In genomic region chr17:34275881-34276280, GRCh38 we compare ENCODE assay signal across 16 cellular contexts. TPM values are rescaled to one million over a fixed set of nuclear protein-coding genes. Genes with fewer than 3 reads are reported as not detected.
DNase-seq lines count a peak whose midpoint lies in the region; ATAC-seq lines count a peak whose summit lies in the region.
"Had no signal": no experiment of that assay in that cellular context is flagged by ENCODE, and none has a peak within 500 bp of the region (broad histone marks: within the 10 kb centered on the region; RNA-seq: fewer than 3 reads in every experiment).

No MANE protein-coding gene starts in this region.

- no peaks in the 10 kb centered on the region for H3K27me3 ChIP-seq in neuronal stem cell (ENCODE audit: control insufficient read depth in 3 of 3, insufficient read depth in 3 of 3, low read depth in 1 of 3, low read length in 3 of 3)

- no peaks in the 10 kb centered on the region for H3K36me3 ChIP-seq in neuronal stem cell (replicated peaks in 1 of 2; ENCODE audit: control insufficient read depth in 2 of 2, insufficient read depth in 2 of 2, low read length in 2 of 2)
- H3K36me3 ChIP-seq: cardiac muscle cell had no signal

- no peak overlapping the region for H3K4me3 Mint-ChIP-seq in activated CD8-positive, alpha-beta memory T cell treated with anti-CD3 and anti-CD28 coated beads, Interleukin-2, amount 10 ng/mL, durations not matched to agents 7 days and 5 days
- H3K4me3 Mint-ChIP-seq: activated CD4-positive, alpha-beta T cell treated with anti-CD3 and anti-CD28 coated beads for 36 hours had no signal

- H4K8ac ChIP-seq in neuronal stem cell (ENCODE audit: low read depth, low read length): no peak overlapping the region

- CTCF ChIA-PET in activated CD8-positive, alpha-beta memory T cell treated with anti-CD3 and anti-CD28 coated beads, Interleukin-2, amount 10 ng/mL, durations not matched to agents 7 days and 5 days (lab: Charles Lee): no interaction called here

- H3K79me1 ChIP-seq in neuronal stem cell (ENCODE audit: low read depth, low read length): no peaks in the 10 kb centered on the region

- H3K14ac ChIP-seq in neuronal stem cell (ENCODE audit: low read length): no peak overlapping the region

- no peak overlapping the region for H3K4ac ChIP-seq in neuronal stem cell (ENCODE audit: low read length)

- no peak overlapping the region for H2BK5ac ChIP-seq in neuronal stem cell (ENCODE audit: low read length)

- H2BK12ac ChIP-seq in neuronal stem cell (ENCODE audit: low read length): no peak overlapping the region

- no peak overlapping the region for H3K4me2 ChIP-seq in neuronal stem cell (ENCODE audit: insufficient read depth, low read length, poor library complexity, severe bottlenecking)

- H3K27ac Mint-ChIP-seq in activated CD8-positive, alpha-beta memory T cell treated with anti-CD3 and anti-CD28 coated beads, Interleukin-2, amount 10 ng/mL, durations not matched to agents 7 days and 5 days: no peak overlapping the region
- H3K27ac Mint-ChIP-seq: activated CD4-positive, alpha-beta T cell treated with anti-CD3 and anti-CD28 coated beads for 36 hours had no signal

- H2AK5ac ChIP-seq in neuronal stem cell (ENCODE audit: low read depth, low read length): no peak overlapping the region

- no peak overlapping the region for H3K27ac ChIP-seq in neuronal stem cell (replicated peaks; ENCODE audit: low read length)
- H3K27ac ChIP-seq: cardiac muscle cell had no signal

- no peaks in the 10 kb centered on the region for H3K36me3 Mint-ChIP-seq in activated CD8-positive, alpha-beta memory T cell treated with anti-CD3 and anti-CD28 coated beads, Interleukin-2, amount 10 ng/mL, durations not matched to agents 7 days and 5 days

- no peak overlapping the region for H3K4me3 ChIP-seq in neuronal stem cell (ENCODE audit: low read length in 2 of 2)
- H3K4me3 ChIP-seq: cardiac muscle cell had no signal

- H2AFZ ChIP-seq in neuronal stem cell (ENCODE audit: low read length): no peak overlapping the region

- H3K23ac ChIP-seq in neuronal stem cell (ENCODE audit: low read depth, low read length, poor library complexity): no peak overlapping the region

- no peak overlapping the region for H3K9ac ChIP-seq in neuronal stem cell (ENCODE audit: low read depth, low read length, poor library complexity)

- H3K4me1 Mint-ChIP-seq in activated CD8-positive, alpha-beta memory T cell treated with anti-CD3 and anti-CD28 coated beads, Interleukin-2, amount 10 ng/mL, durations not matched to agents 7 days and 5 days: no peaks in the 10 kb centered on the region
- H3K4me1 Mint-ChIP-seq: activated CD4-positive, alpha-beta T cell treated with anti-CD3 and anti-CD28 coated beads for 36 hours had no signal

- peaks cover 0 to 2% of the 10 kb centered on the region in 2 donors for H3K4me1 ChIP-seq in neuronal stem cell (ENCODE audit: control insufficient read depth in 2 of 2, insufficient read depth in 1 of 2, low read depth in 1 of 2, low read length in 2 of 2)

- H3K18ac ChIP-seq in neuronal stem cell (ENCODE audit: low read length): no peak overlapping the region

- WGBS in neuronal stem cell (ENCODE audit: extremely low coverage in 2 of 2, insufficient read length in 2 of 2, insufficient replicate concordance in 1 of 2), 2 donors: no CpG with 5 or more reads among the region's 1 CpG

- no peak overlapping the region for H4K91ac ChIP-seq in neuronal stem cell (ENCODE audit: low read depth, low read length, poor library complexity)

- H3K9me3 ChIP-seq in neuronal stem cell (replicated peaks in 1 of 2; ENCODE audit: control insufficient read depth in 2 of 2, insufficient read depth in 1 of 2, low read depth in 1 of 2, low read length in 2 of 2): no peaks in the 10 kb centered on the region

- ATAC-seq in activated CD8-positive, alpha-beta memory T cell treated with anti-CD3 and anti-CD28 coated beads, Interleukin-2, amount 10 ng/mL, durations not matched to agents 7 days and 5 days: no peak
- ATAC-seq: activated CD4-positive, alpha-beta T cell treated with anti-CD3 and anti-CD28 coated beads for 36 hours; stimulated activated naive CD8-positive, alpha-beta T cell treated with anti-CD3 and anti-CD28 coated beads, Interleukin-15, Interleukin-2, amounts not matched to agents 100 U/mL and 50 U/mL, for 24 hours had no signal

- DNase-seq in AG08395 (ENCODE audit: low spot score) (peak; percentile 89), HCEC 1CT (peak; percentile 95), amniotic stem cell (lab: John Stamatoyannopoulos, UW) (peak; percentile 26), glomerular endothelial cell (ENCODE audit: extremely low read depth, low read depth, low spot score) (peak; percentile 75), neuronal stem cell (ENCODE audit: low spot score) (no peak), NCI-H146 treated with DMSO at 0.1 percent for 48 hours (lab: John Stamatoyannopoulos, UW; ENCODE audit: unreplicated experiment) (no peak), cerebellum (ENCODE audit: low spot score) (no peak)
- no peak for DNase-seq in activated CD8-positive, alpha-beta memory T cell treated with anti-CD3 and anti-CD28 coated beads, Interleukin-2, amount 10 ng/mL, durations not matched to agents 7 days and 5 days
- DNase-seq: activated CD4-positive, alpha-beta T cell treated with anti-CD3 and anti-CD28 coated beads for 36 hours; activated T-cell treated with anti-CD3 and anti-CD28 coated beads, Interleukin-2, amount 50 U/mL, for 48 hours; erythroblast; NCI-H1048; NK-92 treated with Interleukin-12 subunit alpha and Interleukin-12 subunit beta, amount 100 ng/mL, for 24 hours; stimulated activated CD4-positive, alpha-beta T cell treated with anti-CD3 and anti-CD28 coated beads, Interleukin-4, amount 100 ng/mL, for 4 hours; stimulated activated naive CD8-positive, alpha-beta T cell treated with anti-CD3 and anti-CD28 coated beads, Interleukin-15, Interleukin-2, amounts not matched to agents 100 U/mL and 50 U/mL, for 24 hours had no signal

- H3K27me3 Mint-ChIP-seq in activated CD8-positive, alpha-beta memory T cell treated with anti-CD3 and anti-CD28 coated beads, Interleukin-2, amount 10 ng/mL, durations not matched to agents 7 days and 5 days: peaks cover 77% of the 10 kb centered on the region

- H2BK15ac ChIP-seq in neuronal stem cell (ENCODE audit: low read length): no peak overlapping the region

- H3K9me3 Mint-ChIP-seq in activated CD8-positive, alpha-beta memory T cell treated with anti-CD3 and anti-CD28 coated beads, Interleukin-2, amount 10 ng/mL, durations not matched to agents 7 days and 5 days (ENCODE audit: low read depth): no peaks in the 10 kb centered on the region

- H2BK120ac ChIP-seq in neuronal stem cell (ENCODE audit: low read depth, low read length): no peak overlapping the region

RNA-seq across cellular contexts. Expression of gene CCL7, which starts 5.9 kb away (rescaled TPM):
- total RNA-seq in glomerular endothelial cell: 3.5 TPM in 1 of 2 replicates, not detected in the other
- not detected for polyA plus RNA-seq in neuronal stem cell (2013, experiment 1 of 2)
- not detected for polyA plus RNA-seq in neuronal stem cell (2013, experiment 2 of 2)
- not detected for total RNA-seq in cerebellum
- not detected for total RNA-seq in activated CD8-positive, alpha-beta memory T cell treated with anti-CD3 and anti-CD28 coated beads, Interleukin-2, amount 10 ng/mL, durations not matched to agents 7 days and 5 days
- total RNA-seq: activated CD4-positive, alpha-beta T cell treated with anti-CD3 and anti-CD28 coated beads for 36 hours; cardiac muscle cell had no signal
- polyA plus RNA-seq: cardiac muscle cell had no signal

RNA-seq across cellular contexts. Expression of gene CCL11, which starts 9.7 kb away (rescaled TPM):
- total RNA-seq in glomerular endothelial cell (not detected in 2 replicates), cerebellum (not detected)
- not detected for polyA plus RNA-seq in neuronal stem cell (2013, experiment 1 of 2)
- not detected for polyA plus RNA-seq in neuronal stem cell (2013, experiment 2 of 2)
- not detected for total RNA-seq in activated CD8-positive, alpha-beta memory T cell treated with anti-CD3 and anti-CD28 coated beads, Interleukin-2, amount 10 ng/mL, durations not matched to agents 7 days and 5 days
- total RNA-seq: activated CD4-positive, alpha-beta T cell treated with anti-CD3 and anti-CD28 coated beads for 36 hours; cardiac muscle cell had no signal
- polyA plus RNA-seq: cardiac muscle cell had no signal

RNA-seq across cellular contexts. Expression of gene CCL2, which starts 20.8 kb away (rescaled TPM):
- total RNA-seq in glomerular endothelial cell (406 and 1,495 TPM in 2 replicates), cerebellum (5.5 TPM)
- 13.1 TPM for polyA plus RNA-seq in neuronal stem cell (2013, experiment 1 of 2)
- polyA plus RNA-seq in neuronal stem cell (2013, experiment 2 of 2): 13.5 TPM
- total RNA-seq in activated CD8-positive, alpha-beta memory T cell treated with anti-CD3 and anti-CD28 coated beads, Interleukin-2, amount 10 ng/mL, durations not matched to agents 7 days and 5 days: under 1 TPM in 1 of 2 experiments, not detected in 1; 0.73 TPM
- total RNA-seq: activated CD4-positive, alpha-beta T cell treated with anti-CD3 and anti-CD28 coated beads for 36 hours had no signal

RNA-seq across cellular contexts. Expression of gene CCL8, which starts 43.4 kb away (rescaled TPM):
- total RNA-seq in glomerular endothelial cell (3.6 TPM in 1 of 2 replicates, not detected in the other), cerebellum (0.18 TPM)
- not detected for polyA plus RNA-seq in neuronal stem cell (2013, experiment 1 of 2)
- polyA plus RNA-seq in neuronal stem cell (2013, experiment 2 of 2): not detected
- not detected for total RNA-seq in activated CD8-positive, alpha-beta memory T cell treated with anti-CD3 and anti-CD28 coated beads, Interleukin-2, amount 10 ng/mL, durations not matched to agents 7 days and 5 days
- total RNA-seq: activated CD4-positive, alpha-beta T cell treated with anti-CD3 and anti-CD28 coated beads for 36 hours; cardiac muscle cell had no signal
- polyA plus RNA-seq: cardiac muscle cell had no signal

Comparison
In these comparisons a context has a peak if more than half of its experiments do, and no peak if none do; other contexts are left out.
1. DNase-seq: peak in AG08395 (single experiment), HCEC 1CT (single experiment), amniotic stem cell (single experiment) and glomerular endothelial cell (single experiment); none in neuronal stem cell (single experiment), NCI-H146 treated with DMSO at 0.1 percent for 48 hours (single experiment), cerebellum (single experiment) and activated CD8-positive, alpha-beta memory T cell treated with anti-CD3 and anti-CD28 coated beads, Interleukin-2, amount 10 ng/mL, durations not matched to agents 7 days and 5 days (single experiment).
2. RNA of gene CCL2, which starts 20.8 kb away (total RNA-seq): 406 to 1,495 TPM in glomerular endothelial cell; 5.5 TPM in cerebellum (single experiment) and 0.73 TPM in activated CD8-positive, alpha-beta memory T cell treated with anti-CD3 and anti-CD28 coated beads, Interleukin-2, amount 10 ng/mL, durations not matched to agents 7 days and 5 days; every median in the first group is over 10 times any median in the second.